8 cellular contexts compared by ENCODE assay signal in the genomic region with DNA sequence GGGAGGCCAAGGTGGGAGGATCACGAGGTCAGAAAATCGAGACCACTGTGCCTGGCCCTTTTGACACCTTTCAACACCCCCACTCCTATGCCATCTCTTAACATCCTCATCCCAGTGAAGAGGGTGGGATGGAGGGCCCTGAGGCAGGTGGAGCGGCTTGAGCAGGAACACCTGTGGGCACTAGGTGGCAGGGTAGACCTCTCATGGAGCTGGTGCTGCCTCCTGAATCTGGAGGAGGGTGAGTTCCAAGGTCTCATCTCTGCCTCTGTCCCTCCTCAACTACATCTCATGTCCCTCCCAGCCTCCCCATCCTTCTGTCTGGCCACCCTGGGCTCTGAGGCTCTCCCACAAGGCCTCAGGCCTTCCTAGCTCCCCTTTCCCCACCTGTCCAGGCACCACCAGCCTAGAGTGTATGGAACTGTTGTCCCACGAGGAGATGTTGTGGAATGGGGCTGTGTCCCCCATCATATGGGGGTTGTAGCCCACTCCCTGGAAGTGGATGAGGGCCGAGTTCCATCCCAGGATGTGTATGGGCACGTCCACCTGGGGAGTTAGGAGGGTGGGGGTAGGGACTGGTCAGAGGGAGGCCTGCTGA. TPM values are rescaled to one million over a fixed set of nuclear protein-coding genes. Genes with fewer than 3 reads are reported as not detected.
A peak's percentile ranks its signal among the peaks of the same experiment; 100 is the strongest.
DNase-seq lines count a peak whose midpoint lies in the region; ATAC-seq lines count a peak whose summit lies in the region.

No MANE protein-coding gene starts in this region.

- in situ Hi-C loops in SK-MEL-5 (cut with HindIII; ENCODE audit: low pct_unique_long_range_greater_than_20kb, low sequenced_read_pairs), result no loop called here

- DNase-seq in COLO829 (ENCODE audit: low spot score), result peak; percentile 57
- DNase-seq in SK-MEL-5 (ENCODE audit: low read depth, low spot score), result peak; percentile 63
- DNase-seq in left kidney (ENCODE audit: low read depth, low spot score), result peak; percentile 36
- no peak for DNase-seq in SIG-M5 (lab: John Stamatoyannopoulos, UW)

- peak; percentile 57 for ATAC-seq in GM18498 (IDR thresholded peaks at IDR 0.05; ENCODE audit: unreplicated experiment)
- no peak for ATAC-seq in GM19467 (IDR thresholded peaks at IDR 0.05; ENCODE audit: unreplicated experiment)
- no peak for ATAC-seq in HG03378 (IDR thresholded peaks at IDR 0.05; ENCODE audit: unreplicated experiment)
- no peak for ATAC-seq in HG02798 (IDR thresholded peaks at IDR 0.05; ENCODE audit: poor library complexity, unreplicated experiment)

RNA-seq across cellular contexts. Expression of gene CRYBA2, which starts 17.0 kb away (rescaled TPM):
- not detected in 2 replicates for total RNA-seq in SK-MEL-5 (2014; rRNA removed; shearing (Covaris generic))
- polyA plus RNA-seq in SK-MEL-5 (2015; cell fraction: cytosol; rRNA removed), result not detected in 2 replicates
- polyA plus RNA-seq in SK-MEL-5 (2015; cell fraction: nucleus; rRNA removed), result not detected in 2 replicates

RNA-seq across cellular contexts. Expression of gene FEV, which starts 25.3 kb away (rescaled TPM):
- not detected in 2 replicates for total RNA-seq in SK-MEL-5 (2014; rRNA removed; shearing (Covaris generic))
- polyA plus RNA-seq in SK-MEL-5 (2015; cell fraction: cytosol; rRNA removed), result 0.26 TPM in 1 of 2 replicates, not detected in the other
- not detected in 2 replicates for polyA plus RNA-seq in SK-MEL-5 (2015; cell fraction: nucleus; rRNA removed)

RNA-seq across cellular contexts. Expression of gene CFAP65, which starts 31.1 kb away (rescaled TPM):
- total RNA-seq in SK-MEL-5 (2014; rRNA removed; shearing (Covaris generic)), result 0.16 and 0.24 TPM in 2 replicates
- polyA plus RNA-seq in SK-MEL-5 (2015; cell fraction: cytosol; rRNA removed), result 0.15 and 0.23 TPM in 2 replicates
- polyA plus RNA-seq in SK-MEL-5 (2015; cell fraction: nucleus; rRNA removed), result 0.31 and 1.00 TPM in 2 replicates

RNA-seq across cellular contexts. Expression of gene IHH, which starts 50.5 kb away (rescaled TPM):
- total RNA-seq in SK-MEL-5 (2014; rRNA removed; shearing (Covaris generic)), result not detected in 2 replicates
- polyA plus RNA-seq in SK-MEL-5 (2015; cell fraction: cytosol; rRNA removed), result not detected in 2 replicates
- not detected in 2 replicates for polyA plus RNA-seq in SK-MEL-5 (2015; cell fraction: nucleus; rRNA removed)

RNA-seq across cellular contexts. Expression of gene CDK5R2, which starts 50.8 kb away (rescaled TPM):
- total RNA-seq in SK-MEL-5 (2014; rRNA removed; shearing (Covaris generic)), result 0.08 and 0.24 TPM in 2 replicates
- polyA plus RNA-seq in SK-MEL-5 (2015; cell fraction: cytosol; rRNA removed), result 0.86 and 1.5 TPM in 2 replicates
- polyA plus RNA-seq in SK-MEL-5 (2015; cell fraction: nucleus; rRNA removed), result 0.35 and 0.79 TPM in 2 replicates
